27 cellular contexts compared by ENCODE assay signal in the genomic region with DNA sequence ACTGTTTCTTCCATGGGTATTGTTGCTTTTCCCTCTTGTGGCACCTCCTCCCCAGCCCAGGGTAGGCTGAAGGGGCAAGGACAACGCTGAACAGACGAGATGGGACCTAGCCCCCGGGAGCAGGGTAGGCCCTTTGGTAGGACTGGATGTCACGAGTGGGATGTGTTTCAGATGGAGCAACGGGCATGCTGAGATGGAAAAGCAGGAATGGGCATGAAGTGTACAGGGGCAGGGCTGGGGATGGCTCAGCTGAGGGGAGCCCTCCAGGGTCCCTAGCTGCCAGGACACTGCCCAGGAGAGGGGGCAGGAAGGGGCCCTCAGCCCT.
"Had no signal": no experiment of that assay in that cellular context is flagged by ENCODE, and none has a peak within 500 bp of the region (broad histone marks: within the 10 kb centered on the region; RNA-seq: fewer than 3 reads in every experiment).

No MANE protein-coding gene starts in this region.

- H3K27ac ChIP-seq: epithelial cell of prostate, left ventricle myocardium inferior, neutrophil, thoracic aorta, vagina, VCaP had no signal

- H3K9me3 Mint-ChIP-seq: activated naive CD4-positive, alpha-beta T cell treated with anti-CD3 and anti-CD28 coated beads, Interleukin-2, amount 50 U/mL, for 72 hours; activated T-helper 1 cell treated with anti-CD3 and anti-CD28 coated beads, Interleukin-12 subunit alpha, Interleukin-12 subunit beta, Interleukin-2, Interleukin-4 antibody, amounts not matched to agents 30 ng/mL and 10 ng/mL and 1 ng/mL, durations not matched to agents 14 hours and 24 hours and 36 hours; natural killer cell; T-helper 1 cell treated with Interleukin-12 subunit alpha and Interleukin-12 subunit beta and Interleukin-4 antibody, amounts not matched to agents 30 μg/mL and 1 μg/mL, for 36 hours; type B pancreatic cell had no signal

- H3K27ac Mint-ChIP-seq: activated naive CD4-positive, alpha-beta T cell treated with anti-CD3 and anti-CD28 coated beads, Interleukin-2, amount 50 U/mL, for 72 hours; natural killer cell; progenitor cell of endocrine pancreas; T-helper 1 cell treated with Interleukin-12 subunit alpha and Interleukin-12 subunit beta and Interleukin-4 antibody, amounts not matched to agents 30 μg/mL and 1 μg/mL, for 36 hours; type B pancreatic cell had no signal

- H3K4me1 ChIP-seq: left ventricle myocardium inferior had no signal

- H3K9me3 ChIP-seq: esophagus squamous epithelium, left ventricle myocardium inferior, neutrophil, thoracic aorta, vagina had no signal

- H3K4me3 Mint-ChIP-seq: activated T-helper 1 cell treated with anti-CD3 and anti-CD28 coated beads, Interleukin-12 subunit alpha, Interleukin-12 subunit beta, Interleukin-2, Interleukin-4 antibody, amounts not matched to agents 30 ng/mL and 10 ng/mL and 1 ng/mL, durations not matched to agents 14 hours and 24 hours and 36 hours; natural killer cell; T-helper 1 cell treated with Interleukin-12 subunit alpha and Interleukin-12 subunit beta and Interleukin-4 antibody, amounts not matched to agents 30 μg/mL and 1 μg/mL, for 36 hours; type B pancreatic cell had no signal

- DNase-seq: activated CD4-positive, alpha-beta T cell treated with anti-CD3 and anti-CD28 coated beads for 48 hours; activated CD4-positive, alpha-beta T cell treated with anti-CD3 and anti-CD28 coated beads, Interleukin-2, amount 50 U/mL, for 48 hours; activated CD8-positive, alpha-beta memory T cell treated with anti-CD3 and anti-CD28 coated beads, Interleukin-2, amount 50 U/mL, for 4 hours; activated naive CD4-positive, alpha-beta T cell; activated T-cell treated with anti-CD3 and anti-CD28 coated beads, Interleukin-2, amount 50 U/mL, for 1 hour; esophagus squamous epithelium; foreskin melanocyte; left ventricle myocardium inferior; mesendoderm; natural killer cell; stimulated activated CD4-positive, alpha-beta T cell treated with anti-CD3 and anti-CD28 coated beads, Interleukin-15, amount 100 ng/mL, for 24 hours; stimulated activated CD4-positive, alpha-beta T cell treated with anti-CD3 and anti-CD28 coated beads, Interleukin-2, amount 100 ng/mL, for 24 hours; stimulated activated naive CD4-positive, alpha-beta T cell treated with Interleukin-2 at 50 U/mL for 16 hours; SW 1271; T-helper 9 cell had no signal

- H3K27me3 ChIP-seq: esophagus squamous epithelium, neutrophil, vagina had no signal

- H3K4me2 ChIP-seq: smooth muscle cell had no signal

- ATAC-seq: activated CD4-positive, CD25-positive, alpha-beta regulatory T cell treated with anti-CD3 and anti-CD28 coated beads, Interleukin-2, amount 50 U/mL, for 24 hours; activated naive CD4-positive, alpha-beta T cell treated with anti-CD3 and anti-CD28 coated beads, Interleukin-2, amount 50 U/mL, for 72 hours; natural killer cell had no signal

- H3K36me3 Mint-ChIP-seq: activated naive CD4-positive, alpha-beta T cell treated with anti-CD3 and anti-CD28 coated beads, Interleukin-2, amount 50 U/mL, for 72 hours; natural killer cell; type B pancreatic cell had no signal
